In the genomic region with DNA sequence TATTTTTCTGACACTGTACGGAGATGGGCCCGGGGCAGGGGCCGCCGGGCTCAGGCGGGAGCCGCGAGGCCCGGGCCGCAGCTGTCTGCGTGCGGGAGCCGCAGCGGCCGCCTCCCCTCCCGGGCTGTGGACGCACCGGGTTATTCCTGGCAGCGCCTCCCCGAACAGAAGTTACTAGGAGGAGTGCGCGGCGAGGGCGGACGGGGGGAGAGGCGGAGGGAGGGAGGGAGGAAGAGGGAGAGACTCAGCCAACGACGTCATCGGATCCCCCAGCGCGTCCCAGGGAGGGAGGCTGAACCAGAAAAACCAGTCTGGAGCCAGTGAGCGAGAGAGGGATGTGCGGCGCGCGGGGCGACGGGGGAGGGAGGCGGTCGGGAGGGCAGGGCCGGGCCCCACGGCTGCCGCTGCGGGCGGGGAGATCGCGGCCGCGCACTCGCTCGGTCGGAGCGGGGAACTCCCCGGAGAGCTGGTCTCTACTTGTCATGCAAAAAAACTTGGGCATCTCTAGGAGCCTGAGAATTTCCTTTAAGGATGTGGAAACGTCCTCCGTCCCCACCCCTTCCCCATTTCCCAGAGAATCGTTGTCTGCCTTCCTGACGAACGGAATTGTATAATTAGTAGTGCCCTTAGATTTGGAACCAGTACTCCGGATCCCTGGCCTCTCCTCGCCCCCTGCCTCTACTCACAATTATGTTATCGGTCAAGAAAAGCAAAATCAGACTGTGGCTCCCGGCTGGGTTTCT, we compare ENCODE assay signal across 8 cellular contexts. TPM values are rescaled to one million over a fixed set of nuclear protein-coding genes. Genes with fewer than 3 reads are reported as not detected.
A peak's percentile ranks its signal among the peaks of the same experiment; 100 is the strongest.
DNase-seq lines count a peak whose midpoint lies in the region; ATAC-seq and TF ChIP-seq lines count a peak whose summit lies in the region.

No MANE protein-coding gene starts in this region.

- H3K27ac ChIP-seq in KOPT-K1 (ENCODE audit: low read depth, low read length, poor library complexity, severe bottlenecking) (peak overlapping the region; percentile 100), foreskin keratinocyte (peak overlapping the region; percentile 99), neural progenitor cell (no peak overlapping the region)

- no peaks in the 10 kb centered on the region for H3K36me3 ChIP-seq in KOPT-K1 (ENCODE audit: insufficient read depth, low read length)
- H3K36me3 ChIP-seq in neural progenitor cell, result no peaks in the 10 kb centered on the region

- peak overlapping the region; percentile 98 for H2AFZ ChIP-seq in neural progenitor cell (replicated peaks)

- H4K20me1 ChIP-seq in neural progenitor cell (ENCODE audit: low read depth), result peaks cover 3% of the 10 kb centered on the region

- H3K4me1 Mint-ChIP-seq in neural progenitor cell, result peaks cover 19% of the 10 kb centered on the region
- peaks cover 37% of the 10 kb centered on the region for H3K4me1 Mint-ChIP-seq in stimulated activated naive CD8-positive, alpha-beta T cell treated with anti-CD3 and anti-CD28 coated beads, Interleukin-15, amount 100 ng/mL, for 72 hours

- peak overlapping the region; percentile 33 for H3K27ac Mint-ChIP-seq in neural progenitor cell
- H3K27ac Mint-ChIP-seq in stimulated activated naive CD8-positive, alpha-beta T cell treated with anti-CD3 and anti-CD28 coated beads, Interleukin-15, amount 100 ng/mL, for 72 hours, result peak overlapping the region; percentile 98 to 99

- peaks cover 8% of the 10 kb centered on the region for H3K79me2 ChIP-seq in neural progenitor cell (ENCODE audit: low read depth)

- peaks cover 21% of the 10 kb centered on the region for H3K27me3 Mint-ChIP-seq in neural progenitor cell (ENCODE audit: insufficient read depth, low read depth)
- no peaks in the 10 kb centered on the region for H3K27me3 Mint-ChIP-seq in stimulated activated naive CD8-positive, alpha-beta T cell treated with anti-CD3 and anti-CD28 coated beads, Interleukin-15, amount 100 ng/mL, for 72 hours

- TF ChIP-seq CTCF in foreskin keratinocyte (conservative IDR thresholded peaks at IDR 0.05) (no peak), neural progenitor cell (IDR thresholded peaks at IDR 0.05) (no peak)

- ATAC-seq in GM21619 (IDR thresholded peaks at IDR 0.05; ENCODE audit: unreplicated experiment) (peak; percentile 28), foreskin keratinocyte (peak; percentile 80)
- peak; percentile 49 for ATAC-seq in stimulated activated naive CD8-positive, alpha-beta T cell treated with anti-CD3 and anti-CD28 coated beads, Interleukin-15, amount 100 ng/mL, for 72 hours

- H3K9me3 Mint-ChIP-seq in neural progenitor cell, result no peaks in the 10 kb centered on the region
- H3K9me3 Mint-ChIP-seq in stimulated activated naive CD8-positive, alpha-beta T cell treated with anti-CD3 and anti-CD28 coated beads, Interleukin-15, amount 100 ng/mL, for 72 hours, result no peaks in the 10 kb centered on the region

- H3K36me3 Mint-ChIP-seq in neural progenitor cell, result no peaks in the 10 kb centered on the region

- H3F3A ChIP-seq in neural progenitor cell (ENCODE audit: low read depth), result peaks cover 39% of the 10 kb centered on the region

- H3K27me3 ChIP-seq in foreskin keratinocyte (no peaks in the 10 kb centered on the region), neural progenitor cell (peaks cover 43% of the 10 kb centered on the region)

- H3K4me3 ChIP-seq in neural progenitor cell, result peak overlapping the region; percentile 70

- H3K4me2 ChIP-seq in neural progenitor cell, result peak overlapping the region; percentile 94

- H3K4me1 ChIP-seq in foreskin keratinocyte (peaks cover 17% of the 10 kb centered on the region), neural progenitor cell (peaks cover 10% of the 10 kb centered on the region)

- peak overlapping the region; percentile 92 for H3K4me3 Mint-ChIP-seq in neural progenitor cell
- peak overlapping the region; percentile 84 to 98 for H3K4me3 Mint-ChIP-seq in stimulated activated naive CD8-positive, alpha-beta T cell treated with anti-CD3 and anti-CD28 coated beads, Interleukin-15, amount 100 ng/mL, for 72 hours

- H3K9ac ChIP-seq in neural progenitor cell, result peak overlapping the region; percentile 18

- peak; percentile 77 for DNase-seq in D341Med (ENCODE audit: low spot score)
- DNase-seq in SHP77 treated with DMSO at 0.1 percent for 48 hours (lab: John Stamatoyannopoulos, UW), result peak; percentile 80
- DNase-seq in activated naive CD4-positive, alpha-beta T cell treated with Interleukin-2 at 50 U/mL for 16 hours, result peak; percentile 90
- peak; percentile 95 to 97 for DNase-seq in foreskin keratinocyte
- peak; percentile 91 for DNase-seq in neural progenitor cell (ENCODE audit: low spot score)
- DNase-seq in stimulated activated naive CD8-positive, alpha-beta T cell treated with anti-CD3 and anti-CD28 coated beads, Interleukin-15, amount 100 ng/mL, for 72 hours, result peak; percentile 81 to 93

- no peaks in the 10 kb centered on the region for H3K9me3 ChIP-seq in KOPT-K1 (ENCODE audit: insufficient read depth, low read length, poor library complexity, severe bottlenecking)
- H3K9me3 ChIP-seq in neural progenitor cell (ENCODE audit: low read depth), result no peaks in the 10 kb centered on the region

RNA-seq across cellular contexts. Expression of gene HIVEP2, which starts 1.4 kb away (rescaled TPM):
- total RNA-seq in foreskin keratinocyte (19.5 and 19.8 TPM in 2 replicates), neural progenitor cell (ENCODE audit: low replicate concordance) (2.0 and 2.1 TPM in 2 replicates)
- polyA plus RNA-seq in foreskin keratinocyte, result 2.1 and 2.5 TPM in 2 replicates

Comparison
In these comparisons a context has a peak if more than half of its experiments do, and no peak if none do; other contexts are left out.
1. ATAC-seq: peak in every context shown above with its lines; median percentile 80 in foreskin keratinocyte; 49 in stimulated activated naive CD8-positive, alpha-beta T cell treated with anti-CD3 and anti-CD28 coated beads, Interleukin-15, amount 100 ng/mL, for 72 hours; 28 in GM21619.